ENCODE assay signal across 9 cellular contexts in the genomic region with DNA sequence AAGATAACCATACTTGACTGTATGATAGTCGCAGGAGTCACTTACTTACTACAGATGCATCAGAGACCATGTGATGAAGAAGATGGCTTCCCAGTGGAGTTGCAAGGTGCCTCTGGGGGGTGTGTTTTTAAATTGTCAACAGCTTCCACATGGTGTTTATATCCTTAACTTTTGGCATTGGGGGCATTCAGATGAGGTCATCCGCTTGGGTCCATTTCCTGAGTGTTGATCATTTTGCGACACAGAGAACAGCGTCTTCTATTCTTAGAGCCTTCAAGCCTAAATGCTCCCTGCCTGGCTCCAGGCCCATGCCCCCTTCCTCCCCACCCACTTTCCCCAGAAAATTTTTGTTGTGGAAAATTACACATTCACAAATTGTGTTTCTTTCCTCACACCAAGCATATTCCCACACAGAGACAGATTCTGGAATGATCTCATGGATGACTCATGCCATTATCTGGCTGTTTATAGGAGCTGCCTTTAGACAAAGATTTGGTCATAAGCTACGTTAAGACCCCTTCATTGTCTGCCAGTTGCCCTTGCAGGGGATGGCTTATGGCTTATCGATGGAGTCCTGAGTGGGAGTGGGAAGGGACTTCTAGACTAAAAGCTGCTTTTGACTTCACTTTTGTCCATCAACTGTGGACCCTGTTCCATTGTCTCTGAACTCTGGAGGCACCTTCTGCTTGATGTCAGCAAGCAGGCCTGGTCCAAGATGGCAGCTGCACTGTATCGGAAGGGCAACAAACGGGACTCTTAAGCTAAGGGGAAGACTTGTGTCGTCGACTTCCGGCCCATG.
DNase-seq lines count a peak whose midpoint lies in the region; ATAC-seq and TF ChIP-seq lines count a peak whose summit lies in the region.
"Had no signal": no experiment of that assay in that cellular context is flagged by ENCODE, and none has a peak within 500 bp of the region (broad histone marks: within the 10 kb centered on the region; RNA-seq: fewer than 3 reads in every experiment).

No MANE protein-coding gene starts in this region.

- H3K4me1 ChIP-seq in muscle layer of duodenum (ENCODE audit: control insufficient read depth in 1 of 2, insufficient read depth in 2 of 2, low read length in 2 of 2) = peaks cover 13 to 32% of the 10 kb centered on the region in 2 donors

- no peak for ATAC-seq in GM19023 (IDR thresholded peaks at IDR 0.05; ENCODE audit: unreplicated experiment)

- H3K4me3 ChIP-seq in AG10803 (ENCODE audit: low read length) (no peak overlapping the region), dorsolateral prefrontal cortex (no peak overlapping the region), muscle layer of duodenum (ENCODE audit: low read depth in 1 of 2, low read length in 2 of 2) (no peak overlapping the region)

- no peaks in the 10 kb centered on the region for H3K36me3 ChIP-seq in muscle layer of duodenum (ENCODE audit: control insufficient read depth in 1 of 2, insufficient read depth in 2 of 2, low read length in 2 of 2)
- H3K36me3 ChIP-seq: neutrophil had no signal

- no peaks in the 10 kb centered on the region for H3K9me3 ChIP-seq in muscle layer of duodenum (ENCODE audit: control insufficient read depth in 1 of 2, low read length in 2 of 2)
- H3K9me3 ChIP-seq: neutrophil had no signal

- TF ChIP-seq CTCF in AG10803 (conservative IDR thresholded peaks at IDR 0.05; ENCODE audit: low read length) (no peak), dorsolateral prefrontal cortex (IDR thresholded peaks at IDR 0.05 in 54 of 56, conservative IDR thresholded peaks at IDR 0.05 in 2 of 56; ENCODE audit: low read depth in 1 of 56, partially characterized antibody in 56 of 56) (no peak), GM20000 (IDR thresholded peaks at IDR 0.05; ENCODE audit: extremely low read depth, missing control alignments) (no peak)

- H3K27me3 ChIP-seq in dorsolateral prefrontal cortex (no peaks in the 10 kb centered on the region), muscle layer of duodenum (ENCODE audit: low read depth, low read length) (no peaks in the 10 kb centered on the region)
- H3K27me3 ChIP-seq: neutrophil had no signal

- peak; percentile 80 for DNase-seq in AG10803 (ENCODE audit: low read depth)
- peak; percentile 75 for DNase-seq in LHCN-M2 (ENCODE audit: low read depth)
- DNase-seq in dorsolateral prefrontal cortex = no peak
- no peak for DNase-seq in NOMO-1 treated with dmso at 0.1 percent for 144 hours (lab: John Stamatoyannopoulos, UW; ENCODE audit: unreplicated experiment)
- no peak for DNase-seq in GM20000 (ENCODE audit: low spot score)
- DNase-seq in HT-29 (ENCODE audit: low spot score) = no peak

- H3K27ac ChIP-seq in dorsolateral prefrontal cortex = peak overlapping the region in 51 of 59 donors; percentile 12 to 86 (median 66)
- H3K27ac ChIP-seq in muscle layer of duodenum (ENCODE audit: low read length) = peak overlapping the region; percentile 2
- H3K27ac ChIP-seq: neutrophil had no signal

- intact Hi-C loops in dorsolateral prefrontal cortex (cut with DNase I) = no loop called here

Comparison
In these comparisons a context has a peak if more than half of its experiments do, and no peak if none do; other contexts are left out.
1. DNase-seq: peak in AG10803 (single experiment) and LHCN-M2 (single experiment); none in dorsolateral prefrontal cortex (0 of 10), NOMO-1 treated with dmso at 0.1 percent for 144 hours (single experiment), GM20000 (single experiment) and HT-29 (single experiment).